ENCODE assay signal across 16 cellular contexts in the genomic region with DNA sequence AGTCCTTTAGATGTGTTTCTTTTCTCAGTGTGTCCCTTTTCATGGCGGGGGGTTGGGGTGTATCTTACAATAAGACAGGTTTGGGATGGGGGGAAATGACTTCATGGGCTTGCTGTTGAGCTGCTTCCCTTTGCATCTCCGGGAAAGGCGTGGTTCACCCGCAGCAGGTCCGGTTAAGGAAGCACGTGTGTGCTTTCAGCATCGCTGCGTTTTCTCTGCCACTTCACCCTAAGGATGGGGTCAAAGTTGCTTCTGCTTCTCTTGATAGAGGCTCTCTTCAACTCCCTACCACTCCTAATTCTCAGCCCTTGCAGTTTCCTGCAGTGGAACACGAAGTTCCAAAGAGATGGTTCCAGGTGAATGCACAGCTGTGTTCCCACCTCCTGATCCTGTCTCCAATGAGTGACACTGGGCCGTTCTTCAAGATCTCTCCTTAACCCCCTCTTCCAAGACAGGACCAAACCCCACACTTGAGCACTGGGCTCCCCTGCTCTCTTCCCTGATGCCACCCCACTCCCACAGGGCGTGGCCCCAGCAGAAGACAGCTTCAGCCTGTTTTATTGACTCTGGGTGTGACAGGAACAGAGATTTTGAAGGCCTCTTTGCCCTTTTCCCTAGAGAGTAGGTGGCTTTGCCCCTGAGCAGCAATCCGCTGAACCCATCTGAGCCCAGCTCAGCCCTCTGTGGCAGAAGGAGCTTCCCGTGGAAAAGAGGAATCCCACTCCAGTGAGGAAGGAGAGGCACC.
DNase-seq lines count a peak whose midpoint lies in the region; ATAC-seq, FAIRE-seq and TF ChIP-seq lines count a peak whose summit lies in the region.
"Had no signal": no experiment of that assay in that cellular context is flagged by ENCODE, and none has a peak within 500 bp of the region (broad histone marks: within the 10 kb centered on the region; RNA-seq: fewer than 3 reads in every experiment).

No MANE protein-coding gene starts in this region.

- H3K36me3 ChIP-seq in bronchial epithelial cell (ENCODE audit: control insufficient read depth, insufficient read depth, low read length) (no peaks in the 10 kb centered on the region), kidney (ENCODE audit: control insufficient read depth in 1 of 2, insufficient read depth in 2 of 2, low read length in 2 of 2) (no peaks in the 10 kb centered on the region)

- H3K9me3 Mint-ChIP-seq in IgD-negative memory B cell = no peaks in the 10 kb centered on the region
- H3K9me3 Mint-ChIP-seq in stimulated activated memory B cell treated with anti-CD40 and anti-IgM and Interleukin-4, amounts not matched to agents 10 μg/mL and 1 μg/mL and 100 μg/mL, for 72 hours = no peaks in the 10 kb centered on the region
- no peaks in the 10 kb centered on the region for H3K9me3 Mint-ChIP-seq in stimulated activated effector memory CD8-positive, alpha-beta T cell treated with anti-CD3 and anti-CD28 coated beads, Interleukin-12 subunit alpha, Interleukin-12 subunit beta, amount 100 ng/mL, for 72 hours
- H3K9me3 Mint-ChIP-seq: activated naive CD4-positive, alpha-beta T cell treated with anti-CD3 and anti-CD28 coated beads for 36 hours; endodermal cell had no signal

- peak overlapping the region; percentile 63 to 80 for H3K27ac ChIP-seq in kidney (ENCODE audit: low read depth in 2 of 2, low read length in 2 of 2)
- H3K27ac ChIP-seq: RWPE1 had no signal

- intact Hi-C loops in kidney (cut with DNase I) = no loop called here

- no peak overlapping the region for H3K9ac ChIP-seq in kidney (ENCODE audit: low read length in 2 of 2)

- H3K9me3 ChIP-seq in kidney (ENCODE audit: control insufficient read depth in 1 of 2, low read length in 2 of 2) = no peaks in the 10 kb centered on the region

- DNase-seq in bronchial epithelial cell (ENCODE audit: low read depth) = no peak
- DNase-seq in kidney = no peak
- DNase-seq in stimulated activated effector memory CD8-positive, alpha-beta T cell treated with anti-CD3 and anti-CD28 coated beads, Interleukin-12 subunit alpha, Interleukin-12 subunit beta, amount 100 ng/mL, for 72 hours (ENCODE audit: low spot score in 2 of 2) = no peak
- DNase-seq in DMS153 treated with DMSO at 0.1 percent for 48 hours (lab: John Stamatoyannopoulos, UW; ENCODE audit: unreplicated experiment) = no peak
- DNase-seq in NCI-H524 treated with DMSO at 0.1 percent for 48 hours (lab: John Stamatoyannopoulos, UW) = no peak
- DNase-seq: activated CD4-positive, alpha-beta T cell treated with anti-CD3 and anti-CD28 coated beads for 4 hours; activated naive CD4-positive, alpha-beta T cell treated with anti-CD3 and anti-CD28 coated beads for 36 hours; endodermal cell; NCI-H2029; posterior cingulate gyrus; T-helper 2 cell had no signal

- FAIRE-seq in bronchial epithelial cell (lab: Jason Lieb, UNC) (peak; percentile 23), kidney (lab: Jason Lieb, UNC) (no peak)
- FAIRE-seq: frontal cortex had no signal

- no peaks in the 10 kb centered on the region for H3K27me3 Mint-ChIP-seq in IgD-negative memory B cell
- no peaks in the 10 kb centered on the region for H3K27me3 Mint-ChIP-seq in stimulated activated memory B cell treated with anti-CD40 and anti-IgM and Interleukin-4, amounts not matched to agents 10 μg/mL and 1 μg/mL and 100 μg/mL, for 72 hours

- H3K4me1 Mint-ChIP-seq in IgD-negative memory B cell = peaks cover 71 to 74% (median 73%) of the 10 kb centered on the region in 3 donors
- H3K4me1 Mint-ChIP-seq in stimulated activated memory B cell treated with anti-CD40 and anti-IgM and Interleukin-4, amounts not matched to agents 10 μg/mL and 1 μg/mL and 100 μg/mL, for 72 hours = peaks cover 88% of the 10 kb centered on the region
- no peaks in the 10 kb centered on the region for H3K4me1 Mint-ChIP-seq in stimulated activated effector memory CD8-positive, alpha-beta T cell treated with anti-CD3 and anti-CD28 coated beads, Interleukin-12 subunit alpha, Interleukin-12 subunit beta, amount 100 ng/mL, for 72 hours
- H3K4me1 Mint-ChIP-seq: endodermal cell had no signal

- peak overlapping the region; percentile 36 to 93 (median 77) for H3K27ac Mint-ChIP-seq in IgD-negative memory B cell
- H3K27ac Mint-ChIP-seq in stimulated activated memory B cell treated with anti-CD40 and anti-IgM and Interleukin-4, amounts not matched to agents 10 μg/mL and 1 μg/mL and 100 μg/mL, for 72 hours = peak overlapping the region; percentile 54
- H3K27ac Mint-ChIP-seq in stimulated activated effector memory CD8-positive, alpha-beta T cell treated with anti-CD3 and anti-CD28 coated beads, Interleukin-12 subunit alpha, Interleukin-12 subunit beta, amount 100 ng/mL, for 72 hours = no peak overlapping the region
- H3K27ac Mint-ChIP-seq: activated naive CD4-positive, alpha-beta T cell treated with anti-CD3 and anti-CD28 coated beads for 36 hours; endodermal cell had no signal

- H3K27me3 ChIP-seq in bronchial epithelial cell (ENCODE audit: control insufficient read depth, insufficient read depth, low read length) = no peaks in the 10 kb centered on the region

- peak overlapping the region; percentile 36 to 78 (median 64) for H3K4me3 Mint-ChIP-seq in IgD-negative memory B cell
- H3K4me3 Mint-ChIP-seq in stimulated activated memory B cell treated with anti-CD40 and anti-IgM and Interleukin-4, amounts not matched to agents 10 μg/mL and 1 μg/mL and 100 μg/mL, for 72 hours = peak overlapping the region; percentile 25
- no peak overlapping the region for H3K4me3 Mint-ChIP-seq in stimulated activated effector memory CD8-positive, alpha-beta T cell treated with anti-CD3 and anti-CD28 coated beads, Interleukin-12 subunit alpha, Interleukin-12 subunit beta, amount 100 ng/mL, for 72 hours
- H3K4me3 Mint-ChIP-seq: activated naive CD4-positive, alpha-beta T cell treated with anti-CD3 and anti-CD28 coated beads for 36 hours; endodermal cell had no signal

- peaks cover 0 to 6% of the 10 kb centered on the region in 2 donors for H3K4me1 ChIP-seq in kidney (ENCODE audit: control insufficient read depth in 1 of 2, insufficient read depth in 1 of 2, low read depth in 1 of 2, low read length in 2 of 2)

- H3K4me3 ChIP-seq in bronchial epithelial cell (ENCODE audit: low read depth, low read length) (no peak overlapping the region), kidney (ENCODE audit: low read length in 2 of 2) (no peak overlapping the region)

- ATAC-seq in stimulated activated memory B cell treated with anti-CD40 and anti-IgM and Interleukin-4, amounts not matched to agents 10 μg/mL and 1 μg/mL and 100 μg/mL, for 72 hours = no peak
- no peak for ATAC-seq in stimulated activated effector memory CD8-positive, alpha-beta T cell treated with anti-CD3 and anti-CD28 coated beads, Interleukin-12 subunit alpha, Interleukin-12 subunit beta, amount 100 ng/mL, for 72 hours
- no peak for ATAC-seq in HG02852 (IDR thresholded peaks at IDR 0.05; ENCODE audit: unreplicated experiment)

- TF ChIP-seq CTCF in bronchial epithelial cell (IDR thresholded peaks at IDR 0.05; ENCODE audit: insufficient read depth, low read length, severe bottlenecking) (no peak), kidney (IDR thresholded peaks at IDR 0.05; ENCODE audit: borderline replicate concordance, extremely low read depth, insufficient read depth) (no peak)

- no peaks in the 10 kb centered on the region for H3K36me3 Mint-ChIP-seq in IgD-negative memory B cell
- H3K36me3 Mint-ChIP-seq in stimulated activated memory B cell treated with anti-CD40 and anti-IgM and Interleukin-4, amounts not matched to agents 10 μg/mL and 1 μg/mL and 100 μg/mL, for 72 hours = peaks cover 46% of the 10 kb centered on the region
- no peaks in the 10 kb centered on the region for H3K36me3 Mint-ChIP-seq in stimulated activated effector memory CD8-positive, alpha-beta T cell treated with anti-CD3 and anti-CD28 coated beads, Interleukin-12 subunit alpha, Interleukin-12 subunit beta, amount 100 ng/mL, for 72 hours
